In the genomic region with DNA sequence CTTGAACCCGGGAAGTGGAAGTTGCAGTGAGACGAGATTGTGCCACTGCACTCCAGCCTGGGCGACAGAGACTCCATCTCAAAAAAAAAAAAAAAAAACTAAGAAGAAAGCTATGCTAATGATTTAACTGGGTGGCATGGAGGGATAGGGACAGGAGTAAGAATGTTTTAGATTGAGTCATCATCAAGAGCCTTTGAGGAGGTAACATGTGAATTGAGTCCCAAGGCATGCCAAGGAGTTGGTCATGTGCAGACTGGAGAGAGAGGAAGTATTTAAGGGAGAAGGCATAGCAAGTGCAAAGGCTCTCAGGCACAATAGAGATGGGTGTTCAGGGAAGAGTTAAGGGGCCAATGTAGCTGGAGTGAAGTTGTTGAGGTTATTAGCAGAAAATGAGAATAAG, we compare ENCODE assay signal across 28 cellular contexts. TPM values are rescaled to one million over a fixed set of nuclear protein-coding genes. Genes with fewer than 3 reads are reported as not detected.
DNase-seq lines count a peak whose midpoint lies in the region; ATAC-seq and TF ChIP-seq lines count a peak whose summit lies in the region.
"Had no signal": no experiment of that assay in that cellular context is flagged by ENCODE, and none has a peak within 500 bp of the region (broad histone marks: within the 10 kb centered on the region; RNA-seq: fewer than 3 reads in every experiment).

No MANE protein-coding gene starts in this region.

- H3K4me1 ChIP-seq in RWPE2 (ENCODE audit: insufficient read depth, poor library complexity, severe bottlenecking) (peaks cover 50% of the 10 kb centered on the region), HAP-1 (no peaks in the 10 kb centered on the region)
- H3K4me1 ChIP-seq: spleen had no signal

- H3K4me3 ChIP-seq in RWPE2 (ENCODE audit: severe bottlenecking), result no peak overlapping the region
- no peak overlapping the region for H3K4me3 ChIP-seq in fibroblast of mammary gland (ENCODE audit: control insufficient read depth, low read depth, low read length)
- no peak overlapping the region for H3K4me3 ChIP-seq in retinal pigment epithelial cell (ENCODE audit: low read length)
- no peak overlapping the region for H3K4me3 ChIP-seq in HAP-1
- H3K4me3 ChIP-seq: cardiac muscle cell, lung, spleen had no signal

- TF ChIP-seq CTCF in RWPE2 (IDR thresholded peaks at IDR 0.05; ENCODE audit: poor library complexity, severe bottlenecking) (no peak), fibroblast of mammary gland (conservative IDR thresholded peaks at IDR 0.05; ENCODE audit: control insufficient read depth, insufficient read depth, low read depth, low read length) (no peak), retinal pigment epithelial cell (conservative IDR thresholded peaks at IDR 0.05; ENCODE audit: low read depth, low read length) (no peak), endothelial cell (IDR thresholded peaks at IDR 0.05; ENCODE audit: unreplicated experiment) (no peak), GM10248 (IDR thresholded peaks at IDR 0.05; ENCODE audit: control extremely low read depth, extremely low read depth, low read depth, missing control alignments) (no peak)

- POLR2A ChIA-PET in GM10248 (lab: Yijun Ruan, JAX), result no interaction called here

- no peak overlapping the region for H3K4me3 Mint-ChIP-seq in endothelial cell (ENCODE audit: unreplicated experiment)
- H3K4me3 Mint-ChIP-seq: activated CD8-positive, alpha-beta T cell treated with anti-CD3 and anti-CD28 coated beads, Interleukin-2, amount 10 ng/mL, durations not matched to agents 7 days and 5 days; B cell had no signal

- H3K9me3 Mint-ChIP-seq in endothelial cell (ENCODE audit: unreplicated experiment), result no peaks in the 10 kb centered on the region

- H3K4me1 Mint-ChIP-seq in endothelial cell (ENCODE audit: unreplicated experiment), result no peaks in the 10 kb centered on the region
- H3K4me1 Mint-ChIP-seq: B cell had no signal

- H3K36me3 ChIP-seq in RWPE2 (ENCODE audit: low read depth) (peaks cover 99% of the 10 kb centered on the region), HAP-1 (replicated peaks) (no peaks in the 10 kb centered on the region)
- H3K36me3 ChIP-seq: cardiac muscle cell, spleen had no signal

- DNase-seq in ELR (ENCODE audit: low read depth) (peak; percentile 56), RWPE2 (ENCODE audit: low spot score) (no peak), fibroblast of mammary gland (ENCODE audit: low read depth) (peak; percentile 36), retinal pigment epithelial cell (ENCODE audit: low read depth) (peak; percentile 58), endothelial cell (ENCODE audit: low spot score) (no peak), GM10248 (ENCODE audit: extremely low spot score) (no peak), HT-29 (ENCODE audit: low spot score) (no peak), HAP-1 (ENCODE audit: low spot score in 2 of 2) (no peak)
- DNase-seq: activated CD4-positive, CD25-positive, alpha-beta regulatory T cell treated with anti-CD3 and anti-CD28 coated beads, Interleukin-2, amount 50 U/mL, for 72 hours; activated CD8-positive, alpha-beta T cell treated with anti-CD3 and anti-CD28 coated beads, Interleukin-2, amount 10 ng/mL, durations not matched to agents 7 days and 5 days; activated gamma-delta T cell treated with Interleukin-2 at 50 U/mL for 16 hours; cortex of kidney; DND-41; hippocampal formation; MM.1S; NCI-H1417 treated with DMSO at 0.1 percent for 48 hours; NCI-H2171; NCI-H526; retina; spleen; stimulated activated CD4-positive, alpha-beta T cell treated with anti-CD3 and anti-CD28 coated beads, Interleukin-4, amount 100 ng/mL, for 24 hours; stimulated activated naive CD8-positive, alpha-beta T cell treated with anti-CD3 and anti-CD28 coated beads, Interleukin-15, Interleukin-2, amounts not matched to agents 100 U/mL and 50 U/mL, for 24 hours; SW 1271 had no signal

- CTCF ChIA-PET in GM10248 (lab: Yijun Ruan, JAX), result interaction anchor here (1.6 kb wide), 1 partner anchor 27 kb away, joined by 5 read pairs; no protein-coding TSS in a partner anchor

- H3K9me3 ChIP-seq in RWPE2 (ENCODE audit: severe bottlenecking) (no peaks in the 10 kb centered on the region), HAP-1 (no peaks in the 10 kb centered on the region)
- H3K9me3 ChIP-seq: spleen had no signal

- peaks cover 3% of the 10 kb centered on the region for H3K36me3 Mint-ChIP-seq in endothelial cell (ENCODE audit: low read depth, unreplicated experiment)

- H3K27me3 ChIP-seq in RWPE2 (ENCODE audit: insufficient read depth, poor library complexity, severe bottlenecking), result no peaks in the 10 kb centered on the region
- H3K27me3 ChIP-seq in HAP-1 (ENCODE audit: low read depth), result peaks cover 11% of the 10 kb centered on the region; the same call in 1 of the 2 replicates

- H3K27ac Mint-ChIP-seq in endothelial cell (ENCODE audit: unreplicated experiment), result no peak overlapping the region
- H3K27ac Mint-ChIP-seq: activated CD8-positive, alpha-beta T cell treated with anti-CD3 and anti-CD28 coated beads, Interleukin-2, amount 10 ng/mL, durations not matched to agents 7 days and 5 days; B cell had no signal

- H3K27me3 Mint-ChIP-seq in endothelial cell (ENCODE audit: unreplicated experiment), result peaks cover 2% of the 10 kb centered on the region

- in situ Hi-C loops in HAP-1 (cut with MboI; ENCODE audit: low sequenced_read_pairs), result no loop called here

- H3K27ac ChIP-seq in RWPE2 (ENCODE audit: poor library complexity, severe bottlenecking), result peak overlapping the region; percentile 1
- H3K27ac ChIP-seq: cardiac muscle cell, spleen had no signal

- ATAC-seq in RWPE2 (ENCODE audit: low read depth), result peak; percentile 30
- ATAC-seq: activated CD8-positive, alpha-beta T cell treated with anti-CD3 and anti-CD28 coated beads, Interleukin-2, amount 10 ng/mL, durations not matched to agents 7 days and 5 days; Right ventricle myocardium inferior; stimulated activated naive CD8-positive, alpha-beta T cell treated with anti-CD3 and anti-CD28 coated beads, Interleukin-15, Interleukin-2, amounts not matched to agents 100 U/mL and 50 U/mL, for 24 hours had no signal

RNA-seq across cellular contexts. Expression of a gene that starts 9.1 kb away (rescaled TPM):
- total RNA-seq in endothelial cell (ENCODE audit: unreplicated experiment), result 14.4 TPM
- total RNA-seq in HT-29 (2014; rRNA removed; shearing (Covaris generic)), result not detected in 2 replicates
- total RNA-seq: activated CD8-positive, alpha-beta T cell treated with anti-CD3 and anti-CD28 coated beads, Interleukin-2, amount 10 ng/mL, durations not matched to agents 7 days and 5 days; B cell; H4 had no signal

Comparison
In these comparisons a context has a peak if more than half of its experiments do, and no peak if none do; other contexts are left out.
1. DNase-seq: peak in ELR (single experiment), fibroblast of mammary gland (single experiment) and retinal pigment epithelial cell (single experiment); none in RWPE2 (single experiment), endothelial cell (single experiment), GM10248 (single experiment), HT-29 (single experiment) and HAP-1 (0 of 2).
2. RNA of a gene that starts 9.1 kb away (total RNA-seq): 14.4 TPM in endothelial cell (single experiment); not detected in HT-29; every median in the first group is over 10 times any median in the second.